In genomic region chr3:31038086-31038737, GRCh38 we compare ENCODE assay signal across 21 cellular contexts.
DNase-seq lines count a peak whose midpoint lies in the region; ATAC-seq, FAIRE-seq and TF ChIP-seq lines count a peak whose summit lies in the region.
"Had no signal": no experiment of that assay in that cellular context is flagged by ENCODE, and none has a peak within 500 bp of the region (broad histone marks: within the 10 kb centered on the region; RNA-seq: fewer than 3 reads in every experiment).

No MANE protein-coding gene starts in this region.

- H3K18ac ChIP-seq in IMR-90 (ENCODE audit: low read depth, low read length), result no peak overlapping the region
- no peak overlapping the region for H3K18ac ChIP-seq in H1 (ENCODE audit: extremely low read depth, low read length)

- 0 out of 2 replicates have a peak overlapping the region, but pooled peaks have one; percentile 29 for H2BK12ac ChIP-seq in H1 (ENCODE audit: low read depth, low read length)

- no peak overlapping the region for H3K27ac ChIP-seq in A549
- H3K27ac ChIP-seq in IMR-90 (ENCODE audit: insufficient read depth, low read length), result no peak overlapping the region
- H3K27ac ChIP-seq in H1 (ENCODE audit: low read depth, low read length), result no peak overlapping the region
- H3K27ac ChIP-seq: HL-60 had no signal

- no peak overlapping the region for H3K23ac ChIP-seq in IMR-90 (ENCODE audit: low read depth, low read length)
- no peak overlapping the region for H3K23ac ChIP-seq in H1 (ENCODE audit: insufficient read length)

- FAIRE-seq in A549 (lab: Jason Lieb, UNC) (no peak), H1 (lab: Jason Lieb, UNC) (no peak)
- FAIRE-seq: GM12878 had no signal

- no peak overlapping the region for H3K4me2 ChIP-seq in A549
- H3K4me2 ChIP-seq in IMR-90 (ENCODE audit: low read depth, low read length), result no peak overlapping the region
- no peak overlapping the region for H3K4me2 ChIP-seq in H1 (ENCODE audit: insufficient read depth in 1 of 2, low read depth in 2 of 2, low read length in 2 of 2)

- H3K36me3 Mint-ChIP-seq in activated naive CD4-positive, alpha-beta T cell treated with anti-CD3 and anti-CD28 coated beads, Interleukin-2, amount 50 U/mL, for 72 hours, result peaks cover 8 to 11% of the 10 kb centered on the region in 2 donors
- H3K36me3 Mint-ChIP-seq: CD4-positive, CD25-positive, alpha-beta regulatory T cell had no signal

- H3K9ac ChIP-seq in IMR-90 (ENCODE audit: low read depth, low read length), result no peak overlapping the region
- H3K9ac ChIP-seq in H1 (replicated peaks in 1 of 4; ENCODE audit: extremely low read depth in 1 of 4, low read depth in 3 of 4, low read length in 3 of 4), result no peak overlapping the region

- H3K27me3 ChIP-seq in IMR-90 (ENCODE audit: control insufficient read depth, insufficient read depth, low read length) (peaks cover 4% of the 10 kb centered on the region), H1 (replicated peaks in 1 of 4; ENCODE audit: control insufficient read depth in 3 of 4, extremely low read depth in 1 of 4, insufficient read depth in 3 of 4, low read length in 3 of 4) (no peaks in the 10 kb centered on the region)
- H3K27me3 ChIP-seq: BE2C had no signal

- in situ Hi-C loops in IMR-90 (cut with MboI; ENCODE audit: low sequenced_read_pairs), result no loop called here

- intact Hi-C loops in IMR-90 (cut with micrococcal nuclease), result no loop called here

- H4K8ac ChIP-seq in IMR-90 (ENCODE audit: low read depth in 2 of 2, low read length in 2 of 2) (no peak overlapping the region), H1 (ENCODE audit: extremely low read depth, insufficient read depth, low read length) (no peak overlapping the region)

- H3K4me1 ChIP-seq in A549 (no peaks in the 10 kb centered on the region), IMR-90 (ENCODE audit: control insufficient read depth, insufficient read depth, low read length) (0 out of 2 replicates have a peak, but pooled peaks cover 2% of the 10 kb centered on the region), H1 (replicated peaks in 1 of 4; ENCODE audit: control insufficient read depth in 3 of 4, insufficient read depth in 4 of 4, low read length in 3 of 4) (peaks cover 0 to 7% (median 0%) of the 10 kb centered on the region in 4 experiments; a peak in 2 of 7 replicates)
- H3K4me1 ChIP-seq: BE2C, HAP-1 had no signal

- POLR2A ChIA-PET in A549 (lab: Yijun Ruan, JAX), result no interaction called here
- POLR2A ChIA-PET in IMR-90 (lab: Charles Lee; ENCODE audit: unreplicated experiment), result no interaction called here
- POLR2A ChIA-PET in H1 (lab: Charles Lee; ENCODE audit: partially characterized antibody), result no interaction called here

- peaks cover 7 to 17% of the 10 kb centered on the region in 2 donors for H3K9me3 Mint-ChIP-seq in activated naive CD4-positive, alpha-beta T cell treated with anti-CD3 and anti-CD28 coated beads, Interleukin-2, amount 50 U/mL, for 72 hours

- H2AFZ ChIP-seq in IMR-90 (replicated peaks; ENCODE audit: low read length, poor library complexity) (no peak overlapping the region), H1 (ENCODE audit: low read length) (no peak overlapping the region)

- H2BK120ac ChIP-seq in IMR-90 (ENCODE audit: low read depth, low read length), result no peak overlapping the region
- H2BK120ac ChIP-seq in H1 (replicated peaks; ENCODE audit: low read depth, low read length), result no peak overlapping the region

- CTCF ChIA-PET in A549 (lab: Yijun Ruan, JAX), result no interaction called here
- CTCF ChIA-PET in IMR-90 (lab: Yijun Ruan, JAX), result no interaction called here
- CTCF ChIA-PET in H1 (lab: Charles Lee; ENCODE audit: partially characterized antibody), result interaction anchor here (0.6 to 1.1 kb wide), 2 partner anchors 10 to 24 kb away, joined by 3 read pairs; no protein-coding TSS in a partner anchor

- no peak overlapping the region for H2BK20ac ChIP-seq in IMR-90 (ENCODE audit: low read depth, low read length)
- H2BK20ac ChIP-seq in H1 (ENCODE audit: low read length), result no peak overlapping the region

- DNase-seq in activated naive CD4-positive, alpha-beta T cell treated with anti-CD3 and anti-CD28 coated beads, Interleukin-2, amount 50 U/mL, for 72 hours (ENCODE audit: low spot score in 2 of 2), result no peak
- DNase-seq in activated naive CD4-positive, alpha-beta T cell treated with Interleukin-2 at 50 U/mL for 16 hours, result no peak
- DNase-seq in A549 (ENCODE audit: low read depth in 1 of 2, low spot score in 1 of 2), result no peak
- no peak for DNase-seq in IMR-90
- no peak for DNase-seq in H1 (ENCODE audit: low read depth in 1 of 2, low spot score in 2 of 2)
- no peak for DNase-seq in putamen (ENCODE audit: low spot score)
- DNase-seq in HCEC 1CT, result no peak
- DNase-seq: ACHN; BE2C; C1 segment of cervical spinal cord; CD4-positive, CD25-positive, alpha-beta regulatory T cell; CD8-positive, alpha-beta memory T cell; COR-L47; DMS 273 treated with DMSO at 0.1 percent for 48 hours; DMS53; DND-41; EL had no signal

- H4K20me1 ChIP-seq in IMR-90 (ENCODE audit: insufficient read depth, low read length), result no peaks in the 10 kb centered on the region
- H4K20me1 ChIP-seq in H1 (replicated peaks in 1 of 2; ENCODE audit: control insufficient read depth in 1 of 2, insufficient read depth in 2 of 2, low read length in 2 of 2), result no peaks in the 10 kb centered on the region

- H3K4me3 ChIP-seq in A549 (no peak overlapping the region), IMR-90 (ENCODE audit: insufficient read depth, low read depth, low read length) (no peak overlapping the region), H1 (ENCODE audit: extremely low read depth in 1 of 4, insufficient read depth in 2 of 4, low read depth in 3 of 4, low read length in 4 of 4) (no peak overlapping the region)
- H3K4me3 ChIP-seq: GM12878, HAP-1 had no signal

- H3K79me2 ChIP-seq in H1 (ENCODE audit: control insufficient read depth in 1 of 2, insufficient read depth in 2 of 2, low read length in 2 of 2), result no peaks in the 10 kb centered on the region

- no peak for TF ChIP-seq RAD21 in A549 (conservative IDR thresholded peaks at IDR 0.05 in 1 of 2, IDR thresholded peaks at IDR 0.05 in 1 of 2)
- TF ChIP-seq RAD21 in IMR-90 (IDR thresholded peaks at IDR 0.05; ENCODE audit: low read length), result no peak
- TF ChIP-seq RAD21 in H1 (IDR thresholded peaks at IDR 0.05 in 1 of 2, conservative IDR thresholded peaks at IDR 0.05 in 1 of 2; ENCODE audit: low read depth in 2 of 2, low read length in 2 of 2), result no peak

- H4K91ac ChIP-seq in IMR-90 (ENCODE audit: insufficient read depth, low read depth, low read length) (no peak overlapping the region), H1 (replicated peaks; ENCODE audit: insufficient read length, low read length) (no peak overlapping the region)

- H2AK5ac ChIP-seq in IMR-90 (ENCODE audit: low read depth, low read length) (no peak overlapping the region), H1 (ENCODE audit: low read depth, low read length) (no peak overlapping the region)

- H4K5ac ChIP-seq in IMR-90 (ENCODE audit: low read depth, low read length) (no peak overlapping the region), H1 (ENCODE audit: insufficient read length, low read depth, low read length) (no peak overlapping the region)

- H2BK5ac ChIP-seq in IMR-90 (ENCODE audit: low read depth, low read length, poor library complexity, severe bottlenecking) (no peak overlapping the region), H1 (ENCODE audit: low read depth, low read length) (no peak overlapping the region)

- no peak overlapping the region for H3K27ac Mint-ChIP-seq in activated naive CD4-positive, alpha-beta T cell treated with anti-CD3 and anti-CD28 coated beads, Interleukin-2, amount 50 U/mL, for 72 hours
- H3K27ac Mint-ChIP-seq: CD4-positive, CD25-positive, alpha-beta regulatory T cell; IgD-negative memory B cell had no signal

- H3K9me1 ChIP-seq in IMR-90 (ENCODE audit: insufficient read depth, low read length), result no peaks in the 10 kb centered on the region

- TF ChIP-seq CTCF in A549 (IDR thresholded peaks at IDR 0.05) (no peak), IMR-90 (conservative IDR thresholded peaks at IDR 0.05; ENCODE audit: low read depth, low read length) (no peak), H1 (IDR thresholded peaks at IDR 0.05; ENCODE audit: control extremely low read depth in 1 of 3, insufficient read depth in 1 of 3, low read depth in 1 of 3, low read length in 3 of 3) (no peak)

- TF ChIP-seq EP300 in A549 (IDR thresholded peaks at IDR 0.05) (no peak), H1 (IDR thresholded peaks at IDR 0.05; ENCODE audit: borderline replicate concordance in 1 of 2, low read depth in 2 of 2, low read length in 2 of 2) (no peak)

- H3K23me2 ChIP-seq in H1 (ENCODE audit: low read depth, low read length), result no peaks in the 10 kb centered on the region

- peak; percentile 40 to 73 for ATAC-seq in activated naive CD4-positive, alpha-beta T cell treated with anti-CD3 and anti-CD28 coated beads, Interleukin-2, amount 50 U/mL, for 72 hours
- ATAC-seq in A549 (no peak), IMR-90 (ENCODE audit: low read depth) (no peak)
- ATAC-seq: GM12878 had no signal

- no peaks in the 10 kb centered on the region for H3K36me3 ChIP-seq in IMR-90 (ENCODE audit: control insufficient read depth, insufficient read depth, low read length)
- no peaks in the 10 kb centered on the region for H3K36me3 ChIP-seq in H1 (ENCODE audit: control insufficient read depth in 2 of 4, insufficient read depth in 4 of 4, low read length in 3 of 4)
- H3K36me3 ChIP-seq: BE2C, HAP-1 had no signal

- dilution Hi-C loops in IMR-90 (cut with HindIII; ENCODE audit: low sequenced_read_pairs, unreplicated experiment), result no loop called here

- no peak overlapping the region for H3K4ac ChIP-seq in IMR-90 (ENCODE audit: low read depth, low read length)
- no peak overlapping the region for H3K4ac ChIP-seq in H1 (replicated peaks; ENCODE audit: insufficient read length, low read depth, low read length)

- 39% methylated on average over 3 of the region's 3 CpGs for WGBS in A549 (ENCODE audit: missing lambda C conversion rate)
- WGBS in IMR-90 (ENCODE audit: extremely low coverage in 2 of 2, insufficient read length in 1 of 2), 2 experiments, result no CpG with 5 or more reads among the region's 3 CpGs
- 96% methylated on average over 3 of the region's 3 CpGs; no CpG with 5 or more reads in 1 of the 2 experiments for WGBS in H1 (ENCODE audit: extremely low coverage in 1 of 2, insufficient coverage in 1 of 2, insufficient read length in 1 of 2, insufficient replicate concordance in 2 of 2, low coverage in 1 of 2, low lambda C conversion rate in 2 of 2, missing lambda C conversion rate in 1 of 2), 2 experiments

- no peak overlapping the region for H3K56ac ChIP-seq in IMR-90 (ENCODE audit: extremely low read depth, insufficient read depth, low read length)
- H3K56ac ChIP-seq in H1 (replicated peaks; ENCODE audit: insufficient read length, low read depth, low read length), result no peak overlapping the region

- H3K9me3 ChIP-seq in A549, result peaks cover 7% of the 10 kb centered on the region; the same call in 2 of the 3 replicates
- peaks cover 8% of the 10 kb centered on the region; the same call in 1 of the 2 replicates for H3K9me3 ChIP-seq in IMR-90 (ENCODE audit: control insufficient read depth, insufficient read depth, low read length)
- H3K9me3 ChIP-seq in H1 (ENCODE audit: insufficient read depth in 2 of 2, low read depth in 1 of 2, low read length in 1 of 2), result peaks cover 0 to 7% of the 10 kb centered on the region in 2 experiments; a peak in 1 of 4 replicates
- H3K9me3 ChIP-seq: BE2C, HAP-1 had no signal

- TF ChIP-seq POLR2A in A549 (IDR thresholded peaks at IDR 0.05; ENCODE audit: low read length), result no peak
- TF ChIP-seq POLR2A in IMR-90 (IDR thresholded peaks at IDR 0.05; ENCODE audit: low read depth, low read length), result no peak
- no peak for TF ChIP-seq POLR2A in H1 (IDR thresholded peaks at IDR 0.05; ENCODE audit: control extremely low read depth in 1 of 2, low read depth in 2 of 2, low read length in 2 of 2)

- no peak overlapping the region for H2BK15ac ChIP-seq in IMR-90 (ENCODE audit: low read depth, low read length)
- H2BK15ac ChIP-seq in H1 (ENCODE audit: low read length), result no peak overlapping the region

- BruUV-seq in IMR-90 (replicated peaks; lab: Mats Ljungman, UMichigan), result no TSS peak

- no peak overlapping the region for H2AK9ac ChIP-seq in IMR-90 (replicated peaks; ENCODE audit: low read depth, low read length, poor library complexity)

- H3K14ac ChIP-seq in IMR-90 (replicated peaks; ENCODE audit: low read depth, low read length), result no peak overlapping the region
- H3K14ac ChIP-seq in H1 (ENCODE audit: insufficient read length), result no peak overlapping the region

- H3K79me1 ChIP-seq in IMR-90 (ENCODE audit: low read depth in 1 of 2, low read length in 2 of 2) (no peaks in the 10 kb centered on the region), H1 (ENCODE audit: low read depth, low read length) (no peaks in the 10 kb centered on the region)

Comparison
In these comparisons a context has a peak if more than half of its experiments do, and no peak if none do; other contexts are left out.
1. ATAC-seq: peak in activated naive CD4-positive, alpha-beta T cell treated with anti-CD3 and anti-CD28 coated beads, Interleukin-2, amount 50 U/mL, for 72 hours (2 of 2); none in A549 (0 of 2) and IMR-90 (single experiment).